8 cellular contexts compared by ENCODE assay signal in genomic region chrX:108439434-108439883, GRCh38. TPM values are rescaled to one million over a fixed set of nuclear protein-coding genes. Genes with fewer than 3 reads are reported as not detected.
DNase-seq lines count a peak whose midpoint lies in the region; ATAC-seq, FAIRE-seq and TF ChIP-seq lines count a peak whose summit lies in the region.

Gene COL4A5, plus strand, starts transcription at chrX:108439838. Its CDS starts 288 bp downstream, at chrX:108440126.

- peaks cover 16% of the 10 kb centered on the region for H3K27me3 Mint-ChIP-seq in brain

- TF ChIP-seq CTCF in brain (conservative IDR thresholded peaks at IDR 0.05) = no peak

- peaks cover 66% of the 10 kb centered on the region for H3K4me1 Mint-ChIP-seq in brain

- peak within 1 kb of the TSS; percentile 92 to 97 (median 95) for H3K27ac Mint-ChIP-seq in brain

- peak within 1 kb of the TSS; percentile 92 to 97 (median 95) for H3K4me3 Mint-ChIP-seq in brain

- peaks cover 0 to 8% (median 0%) of the 10 kb centered on the region in 5 experiments for H3K9me3 Mint-ChIP-seq in brain

- FAIRE-seq in H54 (lab: Jason Lieb, UNC) = peak; percentile 43

- DNase-seq in H54 (ENCODE audit: insufficient read length, low spot score) = peak; percentile 44
- peak; percentile 85 for DNase-seq in NCI-H345 (lab: John Stamatoyannopoulos, UW)
- DNase-seq in iPS DF 19.7 (ENCODE audit: low read depth, low spot score) = peak; percentile 59
- peak; percentile 85 for DNase-seq in retina

- no peak for TF ChIP-seq POLR2A in H54 (IDR thresholded peaks at IDR 0.05; ENCODE audit: low read depth, low read length)

- H3K36me3 Mint-ChIP-seq in brain = peaks cover 6% of the 10 kb centered on the region

- ATAC-seq in GM19463 (IDR thresholded peaks at IDR 0.05; ENCODE audit: unreplicated experiment) = no peak
- no peak for ATAC-seq in HG03139 (IDR thresholded peaks at IDR 0.05; ENCODE audit: unreplicated experiment)
- ATAC-seq in GM18519 (IDR thresholded peaks at IDR 0.05; ENCODE audit: low FRiP score, unreplicated experiment) = no peak

RNA-seq across cellular contexts. Expression of gene COL4A5, which starts in this region (rescaled TPM):
- 15.1 TPM for polyA plus RNA-seq in brain (ENCODE audit: insufficient read depth, low read depth, low replicate concordance)
